Comparison of ENCODE assay signal across 9 cellular contexts in genomic region chr12:53750812-53751335, GRCh38. TPM values are rescaled to one million over a fixed set of nuclear protein-coding genes. Genes with fewer than 3 reads are reported as not detected.
DNase-seq lines count a peak whose midpoint lies in the region; TF ChIP-seq lines count a peak whose summit lies in the region.
"Had no signal": no experiment of that assay in that cellular context is flagged by ENCODE, and none has a peak within 500 bp of the region (broad histone marks: within the 10 kb centered on the region; RNA-seq: fewer than 3 reads in every experiment).

No MANE protein-coding gene starts in this region.

- H3K27ac Mint-ChIP-seq in activated naive CD4-positive, alpha-beta T cell treated with anti-CD3 and anti-CD28 coated beads, Interleukin-2, amount 10 ng/mL, durations not matched to agents 7 days and 5 days: no peak overlapping the region

- WGBS in stomach, 5 donors: 2 to 5% (median 4%) methylated on average over 24 to 36 of the region's 36 CpGs

- no peaks in the 10 kb centered on the region for H3K79me2 ChIP-seq in PC-9 (ENCODE audit: low read depth)

- TF ChIP-seq EP300 in stomach (IDR thresholded peaks at IDR 0.05): no peak

- TF ChIP-seq POLR2A in stomach (IDR thresholded peaks at IDR 0.05): no peak

- peak overlapping the region; percentile 39 for H3K4me3 Mint-ChIP-seq in activated naive CD4-positive, alpha-beta T cell treated with anti-CD3 and anti-CD28 coated beads, Interleukin-2, amount 10 ng/mL, durations not matched to agents 7 days and 5 days

- intact Hi-C loops in stomach (cut with DNase I; ENCODE audit: low total_unique reads): no loop called here
- intact Hi-C loops in PC-9 (cut with micrococcal nuclease; ENCODE audit: unreplicated experiment): no loop called here

- H3K27ac ChIP-seq in HUES48 (ENCODE audit: low read depth, low read length): no peak overlapping the region
- peak overlapping the region in 2 of 5 donors; percentile 6 to 72 for H3K27ac ChIP-seq in stomach
- no peak overlapping the region for H3K27ac ChIP-seq in PC-9
- H3K27ac ChIP-seq: C4-2B had no signal

- H3K4me2 ChIP-seq in PC-9: no peak overlapping the region

- H3K4me1 ChIP-seq in HUES48 (ENCODE audit: control insufficient read depth, insufficient read depth, low read length): peaks cover 26% of the 10 kb centered on the region
- H3K4me1 ChIP-seq in stomach: peaks cover 22 to 61% (median 41%) of the 10 kb centered on the region in 4 donors
- H3K4me1 ChIP-seq in PC-9 (replicated peaks; ENCODE audit: insufficient read depth): 0 out of 2 replicates have a peak, but pooled peaks cover 4% of the 10 kb centered on the region

- H3K4me3 ChIP-seq in HUES48 (ENCODE audit: low read depth, low read length) (peak overlapping the region; percentile 61), stomach (peak overlapping the region; percentile 51 to 63 (median 57)), PC-9 (no peak overlapping the region)

- peak; percentile 26 for DNase-seq in NCI-H2029 (lab: John Stamatoyannopoulos, UW)
- DNase-seq in NCI-H2029 treated with DMSO at 0.1 percent for 48 hours (lab: John Stamatoyannopoulos, UW): no peak
- DNase-seq in activated naive CD4-positive, alpha-beta T cell treated with anti-CD3 and anti-CD28 coated beads, Interleukin-2, amount 10 ng/mL, durations not matched to agents 7 days and 5 days: peak; percentile 36
- DNase-seq in islet precursor cell: peak; percentile 69
- DNase-seq in stomach: no peak
- DNase-seq in PC-9: no peak
- DNase-seq in COLO829 (ENCODE audit: low spot score): no peak

- TF ChIP-seq CTCF in stomach (IDR thresholded peaks at IDR 0.05) (no peak), PC-9 (conservative IDR thresholded peaks at IDR 0.05) (no peak)

- no peaks in the 10 kb centered on the region for H3K27me3 Mint-ChIP-seq in activated naive CD4-positive, alpha-beta T cell treated with anti-CD3 and anti-CD28 coated beads, Interleukin-2, amount 10 ng/mL, durations not matched to agents 7 days and 5 days

- H3F3A ChIP-seq in PC-9 (ENCODE audit: insufficient read depth, low read depth): no peaks in the 10 kb centered on the region

- H3K27me3 ChIP-seq in HUES48 (ENCODE audit: control insufficient read depth, insufficient read depth, low read length) (peaks cover 95% of the 10 kb centered on the region), stomach (peaks cover 0 to 91% (median 58%) of the 10 kb centered on the region in 3 donors), PC-9 (ENCODE audit: insufficient read depth, low read depth) (0 out of 2 replicates have a peak, but pooled peaks cover 4% of the 10 kb centered on the region)

- no peak overlapping the region for H2AFZ ChIP-seq in PC-9

- no peaks in the 10 kb centered on the region for H3K36me3 Mint-ChIP-seq in activated naive CD4-positive, alpha-beta T cell treated with anti-CD3 and anti-CD28 coated beads, Interleukin-2, amount 10 ng/mL, durations not matched to agents 7 days and 5 days

- POLR2A ChIA-PET in PC-9 (lab: Charles Lee; ENCODE audit: unreplicated experiment): no interaction called here

- H3K9me3 Mint-ChIP-seq in activated naive CD4-positive, alpha-beta T cell treated with anti-CD3 and anti-CD28 coated beads, Interleukin-2, amount 10 ng/mL, durations not matched to agents 7 days and 5 days: no peaks in the 10 kb centered on the region

- H3K9me3 ChIP-seq in HUES48 (ENCODE audit: control insufficient read depth, insufficient read depth, low read length): no peaks in the 10 kb centered on the region
- no peaks in the 10 kb centered on the region for H3K9me3 ChIP-seq in stomach
- no peaks in the 10 kb centered on the region for H3K9me3 ChIP-seq in PC-9 (ENCODE audit: insufficient read depth, low read depth)

- H3K36me3 ChIP-seq in HUES48 (ENCODE audit: control insufficient read depth, insufficient read depth, low read length) (no peaks in the 10 kb centered on the region), stomach (no peaks in the 10 kb centered on the region), PC-9 (ENCODE audit: low read depth) (no peaks in the 10 kb centered on the region)

- H3K9me2 ChIP-seq in PC-9 (ENCODE audit: insufficient read depth): no peaks in the 10 kb centered on the region

- H3K4me1 Mint-ChIP-seq in activated naive CD4-positive, alpha-beta T cell treated with anti-CD3 and anti-CD28 coated beads, Interleukin-2, amount 10 ng/mL, durations not matched to agents 7 days and 5 days: peaks cover 2% of the 10 kb centered on the region

- no peak overlapping the region for H3K9ac ChIP-seq in HUES48 (ENCODE audit: low read depth, low read length)

- CTCF ChIA-PET in activated naive CD4-positive, alpha-beta T cell treated with anti-CD3 and anti-CD28 coated beads, Interleukin-2, amount 10 ng/mL, durations not matched to agents 7 days and 5 days (lab: Charles Lee): interaction anchor here (1.0 to 1.7 kb wide), 2 partner anchors 11 to 50 kb away, joined by 3 to 5 read pairs; no protein-coding TSS in a partner anchor
- CTCF ChIA-PET in PC-9 (lab: Charles Lee): no interaction called here

- no TSS peak for BruUV-seq in PC-9 (replicated peaks; lab: Mats Ljungman, UMichigan)

- no peaks in the 10 kb centered on the region for H4K20me1 ChIP-seq in PC-9 (ENCODE audit: insufficient read depth)

RNA-seq across cellular contexts. Expression of gene CISTR, which starts 0.9 kb away (rescaled TPM):
- not detected for total RNA-seq in stomach
- not detected for polyA plus RNA-seq in stomach
- total RNA-seq in PC-9 (2021): not detected in 2 replicates

RNA-seq across cellular contexts. Expression of gene CALCOCO1, which starts 23.6 kb away (rescaled TPM):
- total RNA-seq in stomach (100 to 1,000 TPM; 135 to 441 (median 164) TPM), PC-9 (2021) (67.4 and 88.9 TPM in 2 replicates)
- polyA plus RNA-seq in stomach: 100 to 1,000 TPM in 1 of 3 donors, 10 to 100 TPM in 2; 60.3 to 102 (median 73.2) TPM

Comparison
In these comparisons a context has a peak if more than half of its experiments do, and no peak if none do; other contexts are left out.
1. DNase-seq: peak in NCI-H2029 (single experiment), activated naive CD4-positive, alpha-beta T cell treated with anti-CD3 and anti-CD28 coated beads, Interleukin-2, amount 10 ng/mL, durations not matched to agents 7 days and 5 days (single experiment) and islet precursor cell (single experiment); none in NCI-H2029 treated with DMSO at 0.1 percent for 48 hours (single experiment), stomach (single experiment), PC-9 (0 of 2) and COLO829 (single experiment).